Comparison of ENCODE assay signal across 17 cellular contexts in the genomic region with DNA sequence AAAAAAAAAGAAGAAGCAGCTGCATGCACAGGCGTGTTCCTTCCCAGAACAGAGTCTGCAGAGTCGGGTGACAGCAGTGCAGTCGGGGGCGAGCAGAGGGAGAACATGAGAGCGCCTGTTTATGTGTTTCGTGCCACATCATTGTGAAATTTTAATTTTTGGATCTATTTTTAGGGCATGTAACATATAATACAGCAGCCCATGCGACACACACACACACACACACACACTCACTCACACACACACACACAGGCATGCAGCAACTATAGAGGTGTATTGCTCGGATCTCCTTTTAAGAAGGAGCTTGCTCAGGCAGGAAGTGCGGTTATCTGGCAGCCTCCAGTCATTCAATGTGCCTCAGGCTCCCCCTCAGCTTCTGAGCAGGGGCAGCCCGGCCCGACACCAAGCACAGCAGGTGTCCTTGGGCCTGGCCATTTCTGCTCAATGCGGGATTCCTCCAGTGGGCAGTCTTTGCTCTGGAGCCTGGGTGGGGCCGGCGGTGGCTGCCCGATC.
DNase-seq lines count a peak whose midpoint lies in the region; ATAC-seq and TF ChIP-seq lines count a peak whose summit lies in the region.
"Had no signal": no experiment of that assay in that cellular context is flagged by ENCODE, and none has a peak within 500 bp of the region (broad histone marks: within the 10 kb centered on the region; RNA-seq: fewer than 3 reads in every experiment).

No MANE protein-coding gene starts in this region.

- no peak overlapping the region for H4K12ac ChIP-seq in trophoblast cell (ENCODE audit: low read depth, low read length)

- H3K4me3 ChIP-seq in skeletal muscle satellite cell (ENCODE audit: low read length) (no peak overlapping the region), lower leg skin (ENCODE audit: low read depth, poor library complexity, severe bottlenecking) (no peak overlapping the region), trophoblast cell (ENCODE audit: low read depth, low read length) (no peak overlapping the region)
- H3K4me3 ChIP-seq: gastroesophageal sphincter, ovary, testis had no signal

- no peak overlapping the region for H3K18ac ChIP-seq in trophoblast cell (ENCODE audit: low read length)

- H3K4me3 Mint-ChIP-seq in activated T-cell treated with anti-CD3 and anti-CD28 coated beads, Interleukin-2, amount 50 U/mL, for 72 hours, result no peak overlapping the region
- H3K4me3 Mint-ChIP-seq: effector memory CD8-positive, alpha-beta T cell had no signal

- H3K27ac ChIP-seq in trophoblast cell (ENCODE audit: low read depth, low read length), result no peak overlapping the region
- H3K27ac ChIP-seq: gastroesophageal sphincter, ovary, testis had no signal

- H3K14ac ChIP-seq in trophoblast cell (ENCODE audit: low read length), result no peak overlapping the region

- no peak overlapping the region for H2BK12ac ChIP-seq in trophoblast cell (ENCODE audit: low read length)

- DNase-seq in activated T-cell treated with anti-CD3 and anti-CD28 coated beads, Interleukin-2, amount 50 U/mL, for 72 hours, result peak in 1 of 2 donors; percentile 6
- DNase-seq in activated T-cell treated with anti-CD3 and anti-CD28 coated beads for 4 hours (no peak), NCI-H2171 treated with DMSO at 0.1 percent for 48 hours (lab: John Stamatoyannopoulos, UW) (peak; percentile 94), lower leg skin (ENCODE audit: low spot score in 2 of 2) (no peak), trophoblast cell (no peak)
- DNase-seq in central memory CD4-positive, alpha-beta T cell, result peak; percentile 7
- DNase-seq: activated effector memory CD4-positive, alpha-beta T cell treated with anti-CD3 and anti-CD28 coated beads, Interleukin-2, amount 50 U/mL, for 16 hours; effector memory CD8-positive, alpha-beta T cell; Kasumi-1; NCI-H2107; ovary; SW 1271; testis had no signal

- H3K4me1 ChIP-seq in skeletal muscle satellite cell (ENCODE audit: control insufficient read depth, insufficient read depth, low read length) (peaks cover 4% of the 10 kb centered on the region), trophoblast cell (ENCODE audit: control insufficient read depth in 1 of 2, insufficient read depth in 2 of 2, low read length in 2 of 2) (peaks cover 7 to 12% of the 10 kb centered on the region in 2 experiments)
- H3K4me1 ChIP-seq: gastroesophageal sphincter, testis had no signal

- no peak overlapping the region for H2AFZ ChIP-seq in trophoblast cell (ENCODE audit: insufficient read depth, low read length, poor library complexity)

- TF ChIP-seq CTCF in lower leg skin (IDR thresholded peaks at IDR 0.05), result no peak

- no peaks in the 10 kb centered on the region for H3K79me1 ChIP-seq in trophoblast cell (ENCODE audit: low read length)

- H3K9me3 ChIP-seq in skeletal muscle satellite cell (replicated peaks; ENCODE audit: low read length) (peaks cover 17% of the 10 kb centered on the region), trophoblast cell (ENCODE audit: insufficient read depth, low read depth, low read length) (peaks cover 12% of the 10 kb centered on the region)
- H3K9me3 ChIP-seq: ovary, testis had no signal

- H3K23ac ChIP-seq in trophoblast cell (ENCODE audit: low read length), result no peak overlapping the region

- no peak overlapping the region for H3K27ac Mint-ChIP-seq in activated T-cell treated with anti-CD3 and anti-CD28 coated beads, Interleukin-2, amount 50 U/mL, for 72 hours
- H3K27ac Mint-ChIP-seq: effector memory CD8-positive, alpha-beta T cell had no signal

- H3K4me2 ChIP-seq in skeletal muscle satellite cell (ENCODE audit: low read length), result peak overlapping the region; percentile 21
- H3K4me2 ChIP-seq in trophoblast cell (ENCODE audit: low read length), result no peak overlapping the region

- 28 to 43% methylated on average over 12 to 15 of the region's 15 CpGs for WGBS in lower leg skin, 2 donors
- WGBS in trophoblast cell (ENCODE audit: extremely low coverage, insufficient coverage, insufficient read length), result no CpG with 5 or more reads among the region's 15 CpGs

- H2BK120ac ChIP-seq in trophoblast cell (ENCODE audit: insufficient read depth, low read length, poor library complexity), result no peak overlapping the region

- no peak overlapping the region for H2BK5ac ChIP-seq in trophoblast cell (ENCODE audit: low read depth, low read length, poor library complexity)

- no peaks in the 10 kb centered on the region for H3K27me3 Mint-ChIP-seq in activated T-cell treated with anti-CD3 and anti-CD28 coated beads, Interleukin-2, amount 50 U/mL, for 72 hours (ENCODE audit: low read depth)

- peaks cover 6% of the 10 kb centered on the region for H3K4me1 Mint-ChIP-seq in activated T-cell treated with anti-CD3 and anti-CD28 coated beads, Interleukin-2, amount 50 U/mL, for 72 hours (ENCODE audit: low read depth)

- peaks cover 7% of the 10 kb centered on the region in 2 donors for H3K9me3 Mint-ChIP-seq in activated T-cell treated with anti-CD3 and anti-CD28 coated beads, Interleukin-2, amount 50 U/mL, for 72 hours

- H3K4ac ChIP-seq in trophoblast cell (ENCODE audit: low read depth, low read length), result no peak overlapping the region

- no peak overlapping the region for H2AK5ac ChIP-seq in trophoblast cell (ENCODE audit: low read length)

- H3K27me3 ChIP-seq in skeletal muscle satellite cell (ENCODE audit: control insufficient read depth, insufficient read depth, low read length) (peaks cover 4% of the 10 kb centered on the region), trophoblast cell (ENCODE audit: insufficient read depth, low read length) (no peaks in the 10 kb centered on the region)
- H3K27me3 ChIP-seq: gastroesophageal sphincter, ovary, testis had no signal

- peaks cover 12 to 17% of the 10 kb centered on the region in 2 donors for H3K36me3 Mint-ChIP-seq in activated T-cell treated with anti-CD3 and anti-CD28 coated beads, Interleukin-2, amount 50 U/mL, for 72 hours (ENCODE audit: insufficient read depth in 2 of 2)

- H3K9ac ChIP-seq in skeletal muscle satellite cell (ENCODE audit: low read depth, low read length) (no peak overlapping the region), trophoblast cell (ENCODE audit: low read length) (no peak overlapping the region)

- TF ChIP-seq POLR2A in lower leg skin (IDR thresholded peaks at IDR 0.05), result no peak

- H3K36me3 ChIP-seq in skeletal muscle satellite cell (ENCODE audit: insufficient read depth, low read length), result no peaks in the 10 kb centered on the region
- H3K36me3 ChIP-seq in trophoblast cell (ENCODE audit: control insufficient read depth in 1 of 2, insufficient read depth in 2 of 2, low read length in 2 of 2), result no peaks in the 10 kb centered on the region
- H3K36me3 ChIP-seq: gastroesophageal sphincter, ovary had no signal

- no peaks in the 10 kb centered on the region for H3K79me2 ChIP-seq in trophoblast cell (ENCODE audit: control insufficient read depth, insufficient read depth, low read length, poor library complexity)

- no peak overlapping the region for H4K8ac ChIP-seq in trophoblast cell (ENCODE audit: low read depth, low read length)

- no peak overlapping the region for H4K91ac ChIP-seq in trophoblast cell (ENCODE audit: low read depth, low read length)

- ATAC-seq in activated T-cell treated with anti-CD3 and anti-CD28 coated beads, Interleukin-2, amount 50 U/mL, for 72 hours (replicated peaks in 1 of 2), result peak; percentile 58 to 66
- no peak for ATAC-seq in HG03469 (IDR thresholded peaks at IDR 0.05; ENCODE audit: unreplicated experiment)
- ATAC-seq: activated CD4-positive, CD25-positive, alpha-beta regulatory T cell treated with anti-CD3 and anti-CD28 coated beads, Interleukin-2, amount 50 U/mL, for 24 hours; effector memory CD8-positive, alpha-beta T cell; gastroesophageal sphincter had no signal

- intact Hi-C loops in lower leg skin (cut with DNase I; ENCODE audit: low total_unique reads), result loop anchor here (5.0 kb wide), 1 partner anchor 262 kb away; no protein-coding TSS in a partner anchor

Comparison
In these comparisons a context has a peak if more than half of its experiments do, and no peak if none do; other contexts are left out.
1. DNase-seq: peak in NCI-H2171 treated with DMSO at 0.1 percent for 48 hours (single experiment) and central memory CD4-positive, alpha-beta T cell (single experiment); none in activated T-cell treated with anti-CD3 and anti-CD28 coated beads for 4 hours (single experiment), lower leg skin (0 of 2) and trophoblast cell (0 of 2).